Comparison of ENCODE assay signal across 1 cellular context in genomic region chr21:43659136-43660000, GRCh38.
TF ChIP-seq lines count a peak whose summit lies in the region.

Gene HSF2BP, minus strand, starts transcription at chr21:43659488. Its CDS starts 1,392 bp downstream, at chr21:43658096.
A gene with protein sequence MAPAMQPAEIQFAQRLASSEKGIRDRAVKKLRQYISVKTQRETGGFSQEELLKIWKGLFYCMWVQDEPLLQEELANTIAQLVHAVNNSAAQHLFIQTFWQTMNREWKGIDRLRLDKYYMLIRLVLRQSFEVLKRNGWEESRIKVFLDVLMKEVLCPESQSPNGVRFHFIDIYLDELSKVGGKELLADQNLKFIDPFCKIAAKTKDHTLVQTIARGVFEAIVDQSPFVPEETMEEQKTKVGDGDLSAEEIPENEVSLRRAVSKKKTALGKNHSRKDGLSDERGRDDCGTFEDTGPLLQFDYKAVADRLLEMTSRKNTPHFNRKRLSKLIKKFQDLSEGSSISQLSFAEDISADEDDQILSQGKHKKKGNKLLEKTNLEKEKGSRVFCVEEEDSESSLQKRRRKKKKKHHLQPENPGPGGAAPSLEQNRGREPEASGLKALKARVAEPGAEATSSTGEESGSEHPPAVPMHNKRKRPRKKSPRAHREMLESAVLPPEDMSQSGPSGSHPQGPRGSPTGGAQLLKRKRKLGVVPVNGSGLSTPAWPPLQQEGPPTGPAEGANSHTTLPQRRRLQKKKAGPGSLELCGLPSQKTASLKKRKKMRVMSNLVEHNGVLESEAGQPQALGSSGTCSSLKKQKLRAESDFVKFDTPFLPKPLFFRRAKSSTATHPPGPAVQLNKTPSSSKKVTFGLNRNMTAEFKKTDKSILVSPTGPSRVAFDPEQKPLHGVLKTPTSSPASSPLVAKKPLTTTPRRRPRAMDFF (plus strand): TSS chr21:43659560. CDS start chr21:43659665, 105 bp downstream.

TF ChIP-seq in HepG2, 621 proteins besides CTCF, POLR2A, EP300 and RAD21 (continued from another document and continues in another):
- TF ChIP-seq E2F5 (CRISPR knock-in tag; conservative IDR thresholded peaks at IDR 0.05), result no peak
- TF ChIP-seq RORA (CRISPR knock-in tag; IDR thresholded peaks at IDR 0.05), result no peak
- no peak; the same call in 1 of the 2 replicates for TF ChIP-seq NCOR1 (IDR thresholded peaks at IDR 0.05; ENCODE audit: borderline replicate concordance, low read length)
- TF ChIP-seq, protein P1, sequence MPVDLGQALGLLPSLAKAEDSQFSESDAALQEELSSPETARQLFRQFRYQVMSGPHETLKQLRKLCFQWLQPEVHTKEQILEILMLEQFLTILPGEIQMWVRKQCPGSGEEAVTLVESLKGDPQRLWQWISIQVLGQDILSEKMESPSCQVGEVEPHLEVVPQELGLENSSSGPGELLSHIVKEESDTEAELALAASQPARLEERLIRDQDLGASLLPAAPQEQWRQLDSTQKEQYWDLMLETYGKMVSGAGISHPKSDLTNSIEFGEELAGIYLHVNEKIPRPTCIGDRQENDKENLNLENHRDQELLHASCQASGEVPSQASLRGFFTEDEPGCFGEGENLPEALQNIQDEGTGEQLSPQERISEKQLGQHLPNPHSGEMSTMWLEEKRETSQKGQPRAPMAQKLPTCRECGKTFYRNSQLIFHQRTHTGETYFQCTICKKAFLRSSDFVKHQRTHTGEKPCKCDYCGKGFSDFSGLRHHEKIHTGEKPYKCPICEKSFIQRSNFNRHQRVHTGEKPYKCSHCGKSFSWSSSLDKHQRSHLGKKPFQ (CRISPR knock-in tag; IDR thresholded peaks at IDR 0.05; ENCODE audit: insufficient replicate concordance), result peak; percentile 83
- TF ChIP-seq RELA (CRISPR knock-in tag; IDR thresholded peaks at IDR 0.05), result 0 out of 2 replicates have a peak, but pooled peaks have one; percentile 59
- TF ChIP-seq, protein P2, sequence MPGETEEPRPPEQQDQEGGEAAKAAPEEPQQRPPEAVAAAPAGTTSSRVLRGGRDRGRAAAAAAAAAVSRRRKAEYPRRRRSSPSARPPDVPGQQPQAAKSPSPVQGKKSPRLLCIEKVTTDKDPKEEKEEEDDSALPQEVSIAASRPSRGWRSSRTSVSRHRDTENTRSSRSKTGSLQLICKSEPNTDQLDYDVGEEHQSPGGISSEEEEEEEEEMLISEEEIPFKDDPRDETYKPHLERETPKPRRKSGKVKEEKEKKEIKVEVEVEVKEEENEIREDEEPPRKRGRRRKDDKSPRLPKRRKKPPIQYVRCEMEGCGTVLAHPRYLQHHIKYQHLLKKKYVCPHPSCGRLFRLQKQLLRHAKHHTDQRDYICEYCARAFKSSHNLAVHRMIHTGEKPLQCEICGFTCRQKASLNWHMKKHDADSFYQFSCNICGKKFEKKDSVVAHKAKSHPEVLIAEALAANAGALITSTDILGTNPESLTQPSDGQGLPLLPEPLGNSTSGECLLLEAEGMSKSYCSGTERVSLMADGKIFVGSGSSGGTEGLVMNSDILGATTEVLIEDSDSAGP (CRISPR knock-in tag; IDR thresholded peaks at IDR 0.05; ENCODE audit: borderline replicate concordance), result peak; percentile 74
- peak; percentile 98 for TF ChIP-seq ZNF776 (CRISPR knock-in tag; IDR thresholded peaks at IDR 0.05)
- TF ChIP-seq RBFOX2 (IDR thresholded peaks at IDR 0.05; ENCODE audit: low read depth, low read length), result peak; percentile 96
- peak; percentile 98; the same call in 1 of the 2 replicates for TF ChIP-seq ZNF256 (CRISPR knock-in tag; conservative IDR thresholded peaks at IDR 0.05)
- TF ChIP-seq MTA3 (CRISPR knock-in tag; IDR thresholded peaks at IDR 0.05), result no peak
- TF ChIP-seq, protein P3, sequence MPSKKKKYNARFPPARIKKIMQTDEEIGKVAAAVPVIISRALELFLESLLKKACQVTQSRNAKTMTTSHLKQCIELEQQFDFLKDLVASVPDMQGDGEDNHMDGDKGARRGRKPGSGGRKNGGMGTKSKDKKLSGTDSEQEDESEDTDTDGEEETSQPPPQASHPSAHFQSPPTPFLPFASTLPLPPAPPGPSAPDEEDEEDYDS (CRISPR knock-in tag; IDR thresholded peaks at IDR 0.05), result peak; percentile 37; the same call in 1 of the 2 replicates
- no peak for TF ChIP-seq ZNF282 (IDR thresholded peaks at IDR 0.05; ENCODE audit: partially characterized antibody)
- peak; percentile 74; the same call in 1 of the 2 replicates for TF ChIP-seq KDM2A (CRISPR knock-in tag; IDR thresholded peaks at IDR 0.05; ENCODE audit: borderline replicate concordance, low read depth)
- TF ChIP-seq, protein P4, sequence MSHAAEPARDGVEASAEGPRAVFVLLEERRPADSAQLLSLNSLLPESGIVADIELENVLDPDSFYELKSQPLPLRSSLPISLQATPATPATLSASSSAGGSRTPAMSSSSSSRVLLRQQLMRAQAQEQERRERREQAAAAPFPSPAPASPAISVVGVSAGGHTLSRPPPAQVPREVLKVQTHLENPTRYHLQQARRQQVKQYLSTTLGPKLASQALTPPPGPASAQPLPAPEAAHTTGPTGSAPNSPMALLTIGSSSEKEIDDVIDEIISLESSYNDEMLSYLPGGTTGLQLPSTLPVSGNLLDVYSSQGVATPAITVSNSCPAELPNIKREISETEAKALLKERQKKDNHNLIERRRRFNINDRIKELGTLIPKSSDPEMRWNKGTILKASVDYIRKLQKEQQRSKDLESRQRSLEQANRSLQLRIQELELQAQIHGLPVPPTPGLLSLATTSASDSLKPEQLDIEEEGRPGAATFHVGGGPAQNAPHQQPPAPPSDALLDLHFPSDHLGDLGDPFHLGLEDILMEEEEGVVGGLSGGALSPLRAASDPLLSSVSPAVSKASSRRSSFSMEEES (CRISPR knock-in tag; IDR thresholded peaks at IDR 0.05), result peak; percentile 84; the same call in 1 of the 2 replicates
- TF ChIP-seq ZC3H4 (CRISPR knock-in tag; IDR thresholded peaks at IDR 0.05; ENCODE audit: borderline replicate concordance), result no peak
- no peak for TF ChIP-seq HDAC6 (IDR thresholded peaks at IDR 0.05; ENCODE audit: low read depth, low read length)
- peak; percentile 98 for TF ChIP-seq ZNF773 (CRISPR knock-in tag; IDR thresholded peaks at IDR 0.05; ENCODE audit: borderline replicate concordance)
- TF ChIP-seq FOSL2 (CRISPR knock-in tag; IDR thresholded peaks at IDR 0.05), result 0 out of 2 replicates have a peak, but pooled peaks have one; percentile 9
- peak; percentile 51; the same call in 1 of the 2 replicates for TF ChIP-seq HIC2 (CRISPR knock-in tag; IDR thresholded peaks at IDR 0.05; ENCODE audit: low read depth)
- peak; percentile 91 for TF ChIP-seq ZNF274 (CRISPR knock-in tag; IDR thresholded peaks at IDR 0.05)
- no peak for TF ChIP-seq ZNF350 (CRISPR knock-in tag; IDR thresholded peaks at IDR 0.05; ENCODE audit: borderline replicate concordance, low read depth)
- peak; percentile 71; the same call in 1 of the 2 replicates for TF ChIP-seq ETV6 (CRISPR knock-in tag; conservative IDR thresholded peaks at IDR 0.05)
- TF ChIP-seq ZNF569 (CRISPR knock-in tag; IDR thresholded peaks at IDR 0.05; ENCODE audit: borderline replicate concordance), result peak; percentile 36; the same call in 1 of the 2 replicates
- TF ChIP-seq, protein P5, sequence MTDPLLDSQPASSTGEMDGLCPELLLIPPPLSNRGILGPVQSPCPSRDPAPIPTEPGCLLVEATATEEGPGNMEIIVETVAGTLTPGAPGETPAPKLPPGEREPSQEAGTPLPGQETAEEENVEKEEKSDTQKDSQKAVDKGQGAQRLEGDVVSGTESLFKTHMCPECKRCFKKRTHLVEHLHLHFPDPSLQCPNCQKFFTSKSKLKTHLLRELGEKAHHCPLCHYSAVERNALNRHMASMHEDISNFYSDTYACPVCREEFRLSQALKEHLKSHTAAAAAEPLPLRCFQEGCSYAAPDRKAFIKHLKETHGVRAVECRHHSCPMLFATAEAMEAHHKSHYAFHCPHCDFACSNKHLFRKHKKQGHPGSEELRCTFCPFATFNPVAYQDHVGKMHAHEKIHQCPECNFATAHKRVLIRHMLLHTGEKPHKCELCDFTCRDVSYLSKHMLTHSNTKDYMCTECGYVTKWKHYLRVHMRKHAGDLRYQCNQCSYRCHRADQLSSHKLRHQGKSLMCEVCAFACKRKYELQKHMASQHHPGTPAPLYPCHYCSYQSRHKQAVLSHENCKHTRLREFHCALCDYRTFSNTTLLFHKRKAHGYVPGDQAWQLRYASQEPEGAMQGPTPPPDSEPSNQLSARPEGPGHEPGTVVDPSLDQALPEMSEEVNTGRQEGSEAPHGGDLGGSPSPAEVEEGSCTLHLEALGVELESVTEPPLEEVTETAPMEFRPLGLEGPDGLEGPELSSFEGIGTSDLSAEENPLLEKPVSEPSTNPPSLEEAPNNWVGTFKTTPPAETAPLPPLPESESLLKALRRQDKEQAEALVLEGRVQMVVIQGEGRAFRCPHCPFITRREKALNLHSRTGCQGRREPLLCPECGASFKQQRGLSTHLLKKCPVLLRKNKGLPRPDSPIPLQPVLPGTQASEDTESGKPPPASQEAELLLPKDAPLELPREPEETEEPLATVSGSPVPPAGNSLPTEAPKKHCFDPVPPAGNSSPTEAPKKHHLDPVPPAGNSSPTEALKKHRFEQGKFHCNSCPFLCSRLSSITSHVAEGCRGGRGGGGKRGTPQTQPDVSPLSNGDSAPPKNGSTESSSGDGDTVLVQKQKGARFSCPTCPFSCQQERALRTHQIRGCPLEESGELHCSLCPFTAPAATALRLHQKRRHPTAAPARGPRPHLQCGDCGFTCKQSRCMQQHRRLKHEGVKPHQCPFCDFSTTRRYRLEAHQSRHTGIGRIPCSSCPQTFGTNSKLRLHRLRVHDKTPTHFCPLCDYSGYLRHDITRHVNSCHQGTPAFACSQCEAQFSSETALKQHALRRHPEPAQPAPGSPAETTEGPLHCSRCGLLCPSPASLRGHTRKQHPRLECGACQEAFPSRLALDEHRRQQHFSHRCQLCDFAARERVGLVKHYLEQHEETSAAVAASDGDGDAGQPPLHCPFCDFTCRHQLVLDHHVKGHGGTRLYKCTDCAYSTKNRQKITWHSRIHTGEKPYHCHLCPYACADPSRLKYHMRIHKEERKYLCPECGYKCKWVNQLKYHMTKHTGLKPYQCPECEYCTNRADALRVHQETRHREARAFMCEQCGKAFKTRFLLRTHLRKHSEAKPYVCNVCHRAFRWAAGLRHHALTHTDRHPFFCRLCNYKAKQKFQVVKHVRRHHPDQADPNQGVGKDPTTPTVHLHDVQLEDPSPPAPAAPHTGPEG (CRISPR knock-in tag; IDR thresholded peaks at IDR 0.05), result peak; percentile 96
- peak; percentile 91 for TF ChIP-seq AKNA (CRISPR knock-in tag; IDR thresholded peaks at IDR 0.05; ENCODE audit: borderline replicate concordance)
- TF ChIP-seq, protein P6, sequence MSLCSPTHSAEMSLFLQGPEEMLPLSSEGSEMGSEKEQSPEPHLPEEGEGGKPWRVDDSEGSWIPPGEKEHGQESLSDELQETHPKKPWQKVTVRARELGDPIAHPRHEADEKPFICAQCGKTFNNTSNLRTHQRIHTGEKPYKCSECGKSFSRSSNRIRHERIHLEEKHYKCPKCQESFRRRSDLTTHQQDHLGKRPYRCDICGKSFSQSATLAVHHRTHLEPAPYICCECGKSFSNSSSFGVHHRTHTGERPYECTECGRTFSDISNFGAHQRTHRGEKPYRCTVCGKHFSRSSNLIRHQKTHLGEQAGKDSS (CRISPR knock-in tag; IDR thresholded peaks at IDR 0.05; ENCODE audit: borderline replicate concordance, low read depth), result peak; percentile 86
- peak; percentile 81; the same call in 1 of the 2 replicates for TF ChIP-seq MXD3 (CRISPR knock-in tag; IDR thresholded peaks at IDR 0.05)
